In genomic region chr17:4950757-4951204, GRCh38 we compare ENCODE assay signal across 8 cellular contexts. TPM values are rescaled to one million over a fixed set of nuclear protein-coding genes. Genes with fewer than 3 reads are reported as not detected.
DNase-seq lines count a peak whose midpoint lies in the region; ATAC-seq and TF ChIP-seq lines count a peak whose summit lies in the region.

ENO3 (plus strand) TSS chr17:4951119; CDS start chr17:4951830, 711 bp downstream.

- H3K27me3 ChIP-seq in Peyer's patch (no peaks in the 10 kb centered on the region), neuronal stem cell (ENCODE audit: control insufficient read depth in 3 of 3, insufficient read depth in 3 of 3, low read depth in 1 of 3, low read length in 3 of 3) (no peaks in the 10 kb centered on the region)

- peak within 1 kb of the TSS; percentile 87 for H3K9ac ChIP-seq in neuronal stem cell (ENCODE audit: low read depth, low read length, poor library complexity)

- H2BK5ac ChIP-seq in neuronal stem cell (ENCODE audit: low read length), result peak within 1 kb of the TSS; percentile 100

- H3K4me3 ChIP-seq in Peyer's patch (peak within 1 kb of the TSS; percentile 95 to 100 (median 98)), epithelial cell of proximal tubule (ENCODE audit: low read depth, low read length) (peak within 1 kb of the TSS; percentile 96), neuronal stem cell (ENCODE audit: low read length in 2 of 2) (peak within 1 kb of the TSS; percentile 80 to 100)

- H2AK5ac ChIP-seq in neuronal stem cell (ENCODE audit: low read depth, low read length), result peak within 1 kb of the TSS; percentile 100

- DNase-seq in NCI-H2029 (lab: John Stamatoyannopoulos, UW) (peak; percentile 6), NCI-H2029 treated with DMSO at 0.1 percent for 48 hours (lab: John Stamatoyannopoulos, UW) (no peak), Peyer's patch (no peak), epithelial cell of proximal tubule (ENCODE audit: low read depth) (no peak), neuronal stem cell (ENCODE audit: low spot score) (peak; percentile 76), HEK293T (ENCODE audit: extremely low spot score) (no peak)

- H2BK15ac ChIP-seq in neuronal stem cell (ENCODE audit: low read length), result peak within 1 kb of the TSS; percentile 83

- peak within 1 kb of the TSS; percentile 95 for H2BK120ac ChIP-seq in neuronal stem cell (ENCODE audit: low read depth, low read length)

- TF ChIP-seq POLR2A in Peyer's patch (IDR thresholded peaks at IDR 0.05), result no peak

- H3K18ac ChIP-seq in neuronal stem cell (ENCODE audit: low read length), result peak within 1 kb of the TSS; percentile 100

- H3K4me2 ChIP-seq in neuronal stem cell (ENCODE audit: insufficient read depth, low read length, poor library complexity, severe bottlenecking), result peak within 1 kb of the TSS; percentile 89

- H4K8ac ChIP-seq in neuronal stem cell (ENCODE audit: low read depth, low read length), result no peak within 1 kb of the TSS

- H2BK12ac ChIP-seq in neuronal stem cell (ENCODE audit: low read length), result peak within 1 kb of the TSS; percentile 11

- ATAC-seq in GM21447 (IDR thresholded peaks at IDR 0.05; ENCODE audit: unreplicated experiment), result no peak
- ATAC-seq in HG02981 (IDR thresholded peaks at IDR 0.05; ENCODE audit: unreplicated experiment), result no peak

- no CpG with 5 or more reads among the region's 7 CpGs for WGBS in neuronal stem cell (ENCODE audit: extremely low coverage in 2 of 2, insufficient read length in 2 of 2, insufficient replicate concordance in 1 of 2), 2 donors

- H3K4ac ChIP-seq in neuronal stem cell (ENCODE audit: low read length), result peak within 1 kb of the TSS; percentile 66

- no peak for TF ChIP-seq CTCF in Peyer's patch (IDR thresholded peaks at IDR 0.05)
- TF ChIP-seq CTCF in epithelial cell of proximal tubule (conservative IDR thresholded peaks at IDR 0.05; ENCODE audit: low read depth, low read length), result no peak

- H3K9me3 ChIP-seq in Peyer's patch, result no peaks in the 10 kb centered on the region
- no peaks in the 10 kb centered on the region for H3K9me3 ChIP-seq in neuronal stem cell (replicated peaks in 1 of 2; ENCODE audit: control insufficient read depth in 2 of 2, insufficient read depth in 1 of 2, low read depth in 1 of 2, low read length in 2 of 2)

- H3K36me3 ChIP-seq in Peyer's patch, result peaks cover 0 to 8% (median 0%) of the 10 kb centered on the region in 3 donors
- H3K36me3 ChIP-seq in neuronal stem cell (replicated peaks in 1 of 2; ENCODE audit: control insufficient read depth in 2 of 2, insufficient read depth in 2 of 2, low read length in 2 of 2), result peaks cover 6 to 16% of the 10 kb centered on the region in 2 donors

- H3K27ac ChIP-seq in Peyer's patch (peak within 1 kb of the TSS; percentile 96 to 99 (median 98)), neuronal stem cell (replicated peaks; ENCODE audit: low read length) (peak within 1 kb of the TSS; percentile 100)

- H3K23ac ChIP-seq in neuronal stem cell (ENCODE audit: low read depth, low read length, poor library complexity), result peak within 1 kb of the TSS; percentile 86

- peak within 1 kb of the TSS; percentile 93 for H4K91ac ChIP-seq in neuronal stem cell (ENCODE audit: low read depth, low read length, poor library complexity)

- H3K4me1 ChIP-seq in Peyer's patch (peaks cover 4 to 23% (median 16%) of the 10 kb centered on the region in 4 donors), neuronal stem cell (ENCODE audit: control insufficient read depth in 2 of 2, insufficient read depth in 1 of 2, low read depth in 1 of 2, low read length in 2 of 2) (peaks cover 15 to 22% of the 10 kb centered on the region in 2 donors)

- peak within 1 kb of the TSS; percentile 67 for H3K14ac ChIP-seq in neuronal stem cell (ENCODE audit: low read length)

- CTCF ChIA-PET in HEK293T (lab: Yijun Ruan, JAX), result interaction anchor here (1.1 kb wide), 1 partner anchor 42 kb away, joined by 3 read pairs; no protein-coding TSS in a partner anchor

- peak within 1 kb of the TSS; percentile 61 for H2AFZ ChIP-seq in neuronal stem cell (ENCODE audit: low read length)

- POLR2A ChIA-PET in HEK293T (lab: Yijun Ruan, JAX), result interaction anchor here (1.2 to 9.2 kb wide), 7 partner anchors 11 to 43 kb away, joined by 3 to 110 read pairs (median 3); partner anchors contain the start of genes RNF167, SLC25A11 and SPAG7

- peaks cover 1% of the 10 kb centered on the region for H3K79me1 ChIP-seq in neuronal stem cell (ENCODE audit: low read depth, low read length)

TF ChIP-seq in HEK293T, 16 proteins besides CTCF, POLR2A, EP300 and RAD21:
- TF ChIP-seq LEF1 (IDR thresholded peaks at IDR 0.05; ENCODE audit: borderline replicate concordance), result no peak
- TF ChIP-seq L3MBTL2 (conservative IDR thresholded peaks at IDR 0.05), result no peak
- no peak for TF ChIP-seq PKNOX1 (IDR thresholded peaks at IDR 0.05)
- no peak for TF ChIP-seq ELF4 (IDR thresholded peaks at IDR 0.05)
- TF ChIP-seq FOXM1 (IDR thresholded peaks at IDR 0.05; ENCODE audit: borderline replicate concordance), result no peak
- TF ChIP-seq SUZ12 (IDR thresholded peaks at IDR 0.05), result no peak

RNA-seq across cellular contexts. Expression of gene ENO3, which starts in this region (rescaled TPM):
- total RNA-seq in Peyer's patch, result 10 to 100 TPM in 3 of 4 donors, 1 to 10 TPM in 1; 7.4 to 27.7 (median 20.6) TPM
- 0.43 and 2.0 TPM in 2 replicates for total RNA-seq in epithelial cell of proximal tubule
- polyA plus RNA-seq in neuronal stem cell (2013, experiment 1 of 2), result 51.7 TPM
- polyA plus RNA-seq in neuronal stem cell (2013, experiment 2 of 2), result 48.7 TPM

Comparison
In these comparisons a context has a peak if more than half of its experiments do, and no peak if none do; other contexts are left out.
1. DNase-seq: peak in NCI-H2029 (single experiment) and neuronal stem cell (single experiment); none in NCI-H2029 treated with DMSO at 0.1 percent for 48 hours (single experiment), Peyer's patch (0 of 3), epithelial cell of proximal tubule (single experiment) and HEK293T (single experiment).
2. Peak in every context shown above with its lines, with median percentiles within 50 percentile points of each other: H3K4me3 ChIP-seq.